30 cellular contexts compared by ENCODE assay signal in the genomic region with DNA sequence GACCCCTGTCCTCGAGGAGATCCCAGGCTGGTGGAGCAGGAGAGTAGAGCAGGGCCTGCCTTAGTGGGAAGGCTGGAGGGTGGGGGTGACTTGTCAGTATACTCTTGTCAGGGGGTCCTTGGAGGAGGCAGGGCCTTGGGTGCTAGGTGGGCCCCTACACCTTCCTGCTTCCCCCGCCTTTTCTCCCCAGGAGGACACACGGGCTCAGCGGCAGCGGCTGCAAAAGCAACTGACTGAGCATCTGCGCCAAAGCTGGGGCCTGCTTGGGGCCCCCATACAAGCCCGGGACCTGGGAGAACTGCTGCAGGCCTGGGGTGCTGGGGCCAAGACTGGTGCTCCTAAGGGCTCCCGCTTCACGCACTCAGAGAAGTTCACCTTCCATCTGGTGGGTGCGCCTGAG. TPM values are rescaled to one million over a fixed set of nuclear protein-coding genes. Genes with fewer than 3 reads are reported as not detected.
"Had no signal": no experiment of that assay in that cellular context is flagged by ENCODE, and none has a peak within 500 bp of the region (broad histone marks: within the 10 kb centered on the region; RNA-seq: fewer than 3 reads in every experiment).

No MANE protein-coding gene starts in this region.

- H3K27me3 ChIP-seq: neural progenitor cell, neutrophil, ovary, right atrium auricular region, right lobe of liver, tibial nerve, uterus had no signal

- H3K4me1 ChIP-seq: left ventricle myocardium inferior, neural progenitor cell, right atrium auricular region, right lobe of liver, tibial nerve, uterus had no signal

- H3K27me3 Mint-ChIP-seq: naive B cell; progenitor cell of endocrine pancreas; stimulated activated memory B cell treated with anti-CD40 and anti-IgM and Interleukin-4, amounts not matched to agents 10 μg/mL and 1 μg/mL and 100 μg/mL, for 72 hours; stimulated activated naive CD8-positive, alpha-beta T cell treated with anti-CD3 and anti-CD28 coated beads, Interleukin-15, Interleukin-2, amounts not matched to agents 100 ng/mL and 50 ng/mL, for 24 hours; type B pancreatic cell had no signal

- H3K4me1 Mint-ChIP-seq: mesothelial cell of epicardium; nephron progenitor cell; neural progenitor cell; stimulated activated memory B cell treated with anti-CD40 and anti-IgM and Interleukin-4, amounts not matched to agents 10 μg/mL and 1 μg/mL and 100 μg/mL, for 72 hours had no signal

- H3K4me3 Mint-ChIP-seq: mesothelial cell of epicardium; naive B cell; natural killer cell; nephron progenitor cell; neural progenitor cell; stimulated activated memory B cell treated with anti-CD40 and anti-IgM and Interleukin-4, amounts not matched to agents 10 μg/mL and 1 μg/mL and 100 μg/mL, for 72 hours; stimulated activated naive CD8-positive, alpha-beta T cell treated with anti-CD3 and anti-CD28 coated beads, Interleukin-15, Interleukin-2, amounts not matched to agents 100 ng/mL and 50 ng/mL, for 24 hours; type B pancreatic cell had no signal

- H3K27ac ChIP-seq: left ventricle myocardium inferior, neural progenitor cell, neutrophil, ovary, right atrium auricular region, right lobe of liver, tibial nerve, uterus had no signal

- H3K4me2 ChIP-seq: neural progenitor cell, smooth muscle cell had no signal

- ATAC-seq: left colon; natural killer cell; right lobe of liver; stimulated activated memory B cell treated with anti-CD40 and anti-IgM and Interleukin-4, amounts not matched to agents 10 μg/mL and 1 μg/mL and 100 μg/mL, for 72 hours had no signal

- H2AFZ ChIP-seq: neural progenitor cell had no signal

- DNase-seq: hippocampal formation; left colon; left ventricle myocardium inferior; mesendoderm; naive B cell; natural killer cell; nephron progenitor cell; occipital lobe; ovary; right lobe of liver; stimulated activated CD4-positive, alpha-beta T cell treated with anti-CD3 and anti-CD28 coated beads, Interleukin-1b, Interleukin-23, amount 100 ng/mL, for 48 hours; stimulated activated CD4-positive, alpha-beta T cell treated with anti-CD3 and anti-CD28 coated beads, Interleukin-2, amount 100 ng/mL, for 48 hours; stimulated activated CD4-positive, alpha-beta T cell treated with anti-CD3 and anti-CD28 coated beads, Interleukin-4, amount 100 ng/mL, for 4 hours; stimulated activated CD8-positive, alpha-beta memory T cell treated with anti-CD3 and anti-CD28 coated beads, Interleukin-4, amount 100 ng/mL, for 48 hours; substantia nigra; uterus had no signal

- H3K36me3 ChIP-seq: neural progenitor cell, ovary, uterus had no signal

- H3K4me3 ChIP-seq: left ventricle myocardium inferior, lung, neural progenitor cell, ovary, right atrium auricular region, right lobe of liver, smooth muscle cell, tibial nerve, uterus had no signal

- H3K27ac Mint-ChIP-seq: mesothelial cell of epicardium; natural killer cell; nephron progenitor cell; neural progenitor cell; progenitor cell of endocrine pancreas; stimulated activated memory B cell treated with anti-CD40 and anti-IgM and Interleukin-4, amounts not matched to agents 10 μg/mL and 1 μg/mL and 100 μg/mL, for 72 hours; stimulated activated naive CD8-positive, alpha-beta T cell treated with anti-CD3 and anti-CD28 coated beads, Interleukin-15, Interleukin-2, amounts not matched to agents 100 ng/mL and 50 ng/mL, for 24 hours; type B pancreatic cell had no signal

- H3K9me3 Mint-ChIP-seq: natural killer cell; stimulated activated memory B cell treated with anti-CD40 and anti-IgM and Interleukin-4, amounts not matched to agents 10 μg/mL and 1 μg/mL and 100 μg/mL, for 72 hours; stimulated activated naive CD8-positive, alpha-beta T cell treated with anti-CD3 and anti-CD28 coated beads, Interleukin-15, Interleukin-2, amounts not matched to agents 100 ng/mL and 50 ng/mL, for 24 hours; type B pancreatic cell had no signal

- H3K9me3 ChIP-seq: left ventricle myocardium inferior, neutrophil, ovary, right atrium auricular region, right lobe of liver, tibial nerve, uterus had no signal

RNA-seq across cellular contexts. Expression of gene CACNA1F, which starts 13.4 kb away (rescaled TPM):
- total RNA-seq: occipital lobe, pulmonary artery endothelial cell, skeletal muscle tissue, smooth muscle cell, temporal lobe had no signal

RNA-seq across cellular contexts. Expression of gene FOXP3, which starts 18.0 kb away (rescaled TPM):
- total RNA-seq: left ventricle myocardium inferior, pulmonary artery endothelial cell, right atrium auricular region, skeletal muscle tissue, smooth muscle cell, uterus had no signal

RNA-seq across cellular contexts. Expression of gene SYP, which starts 46.5 kb away (rescaled TPM):
- total RNA-seq: smooth muscle cell had no signal
